ENCODE assay signal across 25 cellular contexts in genomic region chr6:40439401-40439800, GRCh38.
"Had no signal": no experiment of that assay in that cellular context is flagged by ENCODE, and none has a peak within 500 bp of the region (broad histone marks: within the 10 kb centered on the region; RNA-seq: fewer than 3 reads in every experiment).

No MANE protein-coding gene starts in this region.

- DNase-seq: colonic mucosa; effector CD8-positive, alpha-beta T cell; esophagus squamous epithelium; foreskin melanocyte; glutamatergic neuron; heart right ventricle; hippocampal formation; left ventricle myocardium superior; lower lobe of right lung; nephron progenitor cell; occipital lobe; ovary; posterior cingulate gyrus; right lobe of liver; stimulated activated CD4-positive, alpha-beta T cell treated with anti-CD3 and anti-CD28 coated beads, Interleukin-12 subunit alpha, Interleukin-12 subunit beta, amount 100 ng/mL, for 4 hours; stimulated activated CD4-positive, alpha-beta T cell treated with anti-CD3 and anti-CD28 coated beads, Interleukin-1b, Interleukin-23, amount 100 ng/mL, for 48 hours; stimulated activated CD4-positive, alpha-beta T cell treated with anti-CD3 and anti-CD28 coated beads, Interleukin-4, amount 100 ng/mL, for 1 hour; stimulated activated CD8-positive, alpha-beta memory T cell treated with anti-CD3 and anti-CD28 coated beads, Interleukin-4, amount 100 ng/mL, for 48 hours; stimulated activated naive CD4-positive, alpha-beta T cell; stimulated activated naive CD8-positive, alpha-beta T cell treated with anti-CD3 and anti-CD28 coated beads, Interleukin-15, amount 100 ng/mL, for 72 hours; thyroid gland; trophoblast cell had no signal

- H3K36me3 ChIP-seq: colonic mucosa, esophagus squamous epithelium, heart right ventricle, lower lobe of right lung, ovary, right lobe of liver, thyroid gland, vagina had no signal

- FAIRE-seq: endothelial cell of umbilical vein had no signal

- H3K4me2 ChIP-seq: smooth muscle cell had no signal

- H3K27me3 ChIP-seq: colonic mucosa, esophagus squamous epithelium, ovary, right lobe of liver, thyroid gland, vagina had no signal

- H3K4me3 ChIP-seq: colonic mucosa, esophagus squamous epithelium, heart right ventricle, lower lobe of right lung, ovary, right lobe of liver, smooth muscle cell, thyroid gland, vagina had no signal

- H3K4me1 ChIP-seq: colonic mucosa, esophagus squamous epithelium, heart right ventricle, lower lobe of right lung, right lobe of liver, thyroid gland, vagina had no signal

- H3K27ac ChIP-seq: colonic mucosa, esophagus squamous epithelium, heart right ventricle, lower lobe of right lung, ovary, right lobe of liver, thyroid gland, vagina had no signal

- H3K9me3 ChIP-seq: colonic mucosa, esophagus squamous epithelium, heart right ventricle, lower lobe of right lung, ovary, right lobe of liver, thyroid gland, vagina had no signal
